8 cellular contexts compared by ENCODE assay signal in genomic region chr7:149005427-149006344, GRCh38. TPM values are rescaled to one million over a fixed set of nuclear protein-coding genes. Genes with fewer than 3 reads are reported as not detected.
A peak's percentile ranks its signal among the peaks of the same experiment; 100 is the strongest.
DNase-seq lines count a peak whose midpoint lies in the region; ATAC-seq and TF ChIP-seq lines count a peak whose summit lies in the region.

No MANE protein-coding gene starts in this region.

- 45 to 51% (median 46%) methylated on average over 20 of the region's 20 CpGs for WGBS in psoas muscle, 3 donors
- WGBS in aorta, 2 donors, result 47 to 48% methylated on average over 20 of the region's 20 CpGs

- H3K9me3 ChIP-seq in psoas muscle (no peaks in the 10 kb centered on the region), aorta (ENCODE audit: control insufficient read depth, low read length) (no peaks in the 10 kb centered on the region)

- no peak overlapping the region for H3K27ac ChIP-seq in psoas muscle
- H3K27ac ChIP-seq in aorta (ENCODE audit: low read depth in 1 of 2, low read length in 2 of 2), result no peak overlapping the region

- no peak overlapping the region for H3K4me3 ChIP-seq in AG09309 (ENCODE audit: control insufficient read depth, low read depth, low read length)
- no peak overlapping the region for H3K4me3 ChIP-seq in psoas muscle
- no peak overlapping the region for H3K4me3 ChIP-seq in aorta (ENCODE audit: low read length in 2 of 2)

- intact Hi-C loops in Right ventricle myocardium superior (cut with DNase I), result loop anchor here (5.0 to 10.0 kb wide), 2 partner anchors 59 to 87 kb away; partner anchors contain the start of gene ZNF786
- intact Hi-C loops in psoas muscle (cut with DNase I), result loop anchor here (1.0 to 5.0 kb wide), 4 partner anchors 59 to 85 kb away; partner anchors contain the start of gene ZNF786 (in 2 of the 2)
- intact Hi-C loops in aorta (cut with DNase I), result loop anchor here (1.0 to 5.0 kb wide), 4 partner anchors 59 to 87 kb away; partner anchors contain the start of gene ZNF786 (in 2 of the 2)

- no peaks in the 10 kb centered on the region for H3K4me1 ChIP-seq in psoas muscle
- H3K4me1 ChIP-seq in aorta (ENCODE audit: control insufficient read depth in 1 of 2, insufficient read depth in 2 of 2, low read length in 2 of 2), result no peaks in the 10 kb centered on the region

- DNase-seq in AG09309 (ENCODE audit: low read depth) (no peak), SHP77 (lab: John Stamatoyannopoulos, UW) (peak; percentile 62 to 68), Right ventricle myocardium superior (peak; percentile 92), psoas muscle (peak; percentile 87 to 93), aorta (peak; percentile 90 to 96)
- peak; percentile 82 for DNase-seq in activated naive CD4-positive, alpha-beta T cell treated with Interleukin-2 at 50 U/mL for 16 hours

- peak; percentile 82 for TF ChIP-seq CTCF in AG09309 (IDR thresholded peaks at IDR 0.05; ENCODE audit: control insufficient read depth, insufficient read depth, low read depth, low read length, missing control alignments)
- peak; percentile 90 for TF ChIP-seq CTCF in psoas muscle (IDR thresholded peaks at IDR 0.05)

- ATAC-seq in GM18907 (IDR thresholded peaks at IDR 0.05; ENCODE audit: unreplicated experiment) (peak; percentile 66), HG03565 (IDR thresholded peaks at IDR 0.05; ENCODE audit: unreplicated experiment) (peak; percentile 75), Right ventricle myocardium superior (ENCODE audit: poor library complexity) (peak; percentile 92), psoas muscle (peak; percentile 85 to 98 (median 94)), aorta (ENCODE audit: low FRiP score) (peak; percentile 88)

- H3K27me3 ChIP-seq in psoas muscle (ENCODE audit: insufficient read depth in 3 of 3, low read length in 2 of 3) (no peaks in the 10 kb centered on the region), aorta (ENCODE audit: control insufficient read depth in 1 of 2, insufficient read depth in 2 of 2, low read length in 1 of 2) (no peaks in the 10 kb centered on the region)

- H3K36me3 ChIP-seq in psoas muscle (ENCODE audit: insufficient read depth in 1 of 2, low read depth in 1 of 2) (peaks cover 8 to 69% of the 10 kb centered on the region in 2 donors), aorta (ENCODE audit: control insufficient read depth in 1 of 2, insufficient read depth in 2 of 2, low read length in 1 of 2) (no peaks in the 10 kb centered on the region)

RNA-seq across cellular contexts. Expression of gene PDIA4, which starts 22.6 kb away (rescaled TPM):
- total RNA-seq in Right ventricle myocardium superior (32.2 TPM), psoas muscle (10 to 100 TPM; 11.3 to 17.5 (median 13.8) TPM), aorta (10 to 100 TPM; 80.0 to 86.0 TPM)
- polyA plus RNA-seq in psoas muscle (10 to 100 TPM in 2 of 3 donors, 1 to 10 TPM in 1; 9.8 to 29.2 (median 14.5) TPM), aorta (10 to 100 TPM; 24.4 to 47.7 TPM)
